Comparison of ENCODE assay signal across 1 cellular context in the genomic region with DNA sequence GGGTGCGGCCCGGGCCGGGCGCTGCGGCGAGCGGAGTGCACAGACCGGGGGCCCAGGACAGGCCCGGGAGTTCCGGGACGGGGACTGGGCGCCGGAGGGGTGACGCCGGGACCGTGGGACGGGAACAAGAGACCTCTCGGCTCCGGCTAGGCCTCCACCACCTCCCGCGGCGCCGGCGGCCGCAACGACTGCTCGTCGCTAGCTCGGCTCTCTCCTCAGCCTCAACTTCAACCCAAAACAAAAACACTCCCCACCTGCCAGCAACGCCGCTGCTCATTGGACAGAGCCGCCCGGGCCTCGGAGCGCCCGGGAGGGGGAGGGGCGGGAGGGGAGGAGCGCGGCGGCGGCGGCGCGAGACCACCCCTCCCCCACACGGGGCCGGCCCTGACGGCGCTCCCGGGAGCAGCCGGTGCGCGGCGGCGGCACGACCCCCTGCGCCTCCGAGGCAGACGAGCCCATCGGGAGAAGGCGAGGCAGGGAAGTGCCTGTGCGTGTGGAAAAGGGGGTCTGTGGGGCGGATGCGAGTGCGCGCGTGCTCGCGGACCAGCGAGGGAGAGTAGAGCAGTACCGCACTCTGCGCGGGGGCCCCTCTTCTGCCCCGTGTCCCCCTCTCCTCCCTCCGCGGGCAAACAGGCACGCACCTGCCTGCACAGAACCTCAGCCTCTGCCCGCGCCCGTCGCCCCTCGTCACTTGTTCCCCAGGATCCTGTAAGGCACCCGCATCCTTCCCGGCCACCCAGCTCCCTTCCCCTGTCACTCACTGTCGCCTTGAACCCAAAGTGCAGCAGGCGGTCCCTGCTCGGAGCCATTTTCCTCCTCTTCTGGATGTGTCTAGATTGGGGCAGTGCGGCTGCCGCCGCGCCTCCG.
A peak's percentile ranks its signal among the peaks of the same experiment; 100 is the strongest.
TF ChIP-seq lines count a peak whose summit lies in the region.

A gene with protein sequence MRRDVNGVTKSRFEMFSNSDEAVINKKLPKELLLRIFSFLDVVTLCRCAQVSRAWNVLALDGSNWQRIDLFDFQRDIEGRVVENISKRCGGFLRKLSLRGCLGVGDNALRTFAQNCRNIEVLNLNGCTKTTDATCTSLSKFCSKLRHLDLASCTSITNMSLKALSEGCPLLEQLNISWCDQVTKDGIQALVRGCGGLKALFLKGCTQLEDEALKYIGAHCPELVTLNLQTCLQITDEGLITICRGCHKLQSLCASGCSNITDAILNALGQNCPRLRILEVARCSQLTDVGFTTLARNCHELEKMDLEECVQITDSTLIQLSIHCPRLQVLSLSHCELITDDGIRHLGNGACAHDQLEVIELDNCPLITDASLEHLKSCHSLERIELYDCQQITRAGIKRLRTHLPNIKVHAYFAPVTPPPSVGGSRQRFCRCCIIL (minus strand): TSS at position 215 of the 867 bp plus-strand sequence. CDS start 224 bp downstream, outside the sequence.

TF ChIP-seq in K562, 482 proteins besides CTCF, POLR2A, EP300 and RAD21 (continued from another document and continues in another):
- TF ChIP-seq, protein P1, sequence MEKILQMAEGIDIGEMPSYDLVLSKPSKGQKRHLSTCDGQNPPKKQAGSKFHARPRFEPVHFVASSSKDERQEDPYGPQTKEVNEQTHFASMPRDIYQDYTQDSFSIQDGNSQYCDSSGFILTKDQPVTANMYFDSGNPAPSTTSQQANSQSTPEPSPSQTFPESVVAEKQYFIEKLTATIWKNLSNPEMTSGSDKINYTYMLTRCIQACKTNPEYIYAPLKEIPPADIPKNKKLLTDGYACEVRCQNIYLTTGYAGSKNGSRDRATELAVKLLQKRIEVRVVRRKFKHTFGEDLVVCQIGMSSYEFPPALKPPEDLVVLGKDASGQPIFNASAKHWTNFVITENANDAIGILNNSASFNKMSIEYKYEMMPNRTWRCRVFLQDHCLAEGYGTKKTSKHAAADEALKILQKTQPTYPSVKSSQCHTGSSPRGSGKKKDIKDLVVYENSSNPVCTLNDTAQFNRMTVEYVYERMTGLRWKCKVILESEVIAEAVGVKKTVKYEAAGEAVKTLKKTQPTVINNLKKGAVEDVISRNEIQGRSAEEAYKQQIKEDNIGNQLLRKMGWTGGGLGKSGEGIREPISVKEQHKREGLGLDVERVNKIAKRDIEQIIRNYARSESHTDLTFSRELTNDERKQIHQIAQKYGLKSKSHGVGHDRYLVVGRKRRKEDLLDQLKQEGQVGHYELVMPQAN (IDR thresholded peaks at IDR 0.05; ENCODE audit: borderline replicate concordance) = peak; percentile 72
- 0 out of 4 replicates have a peak, but pooled peaks have one; percentile 5 to 28 for TF ChIP-seq SIN3A (IDR thresholded peaks at IDR 0.05; ENCODE audit: borderline replicate concordance in 2 of 2, control insufficient read depth in 1 of 2, low read depth in 2 of 2, low read length in 2 of 2)
- TF ChIP-seq, protein P2, sequence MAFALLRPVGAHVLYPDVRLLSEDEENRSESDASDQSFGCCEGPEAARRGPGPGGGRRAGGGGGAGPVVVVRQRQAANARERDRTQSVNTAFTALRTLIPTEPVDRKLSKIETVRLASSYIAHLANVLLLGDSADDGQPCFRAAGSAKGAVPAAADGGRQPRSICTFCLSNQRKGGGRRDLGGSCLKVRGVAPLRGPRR (CRISPR knock-in tag; IDR thresholded peaks at IDR 0.05) = no peak
- peak; percentile 84; the same call in 1 of the 2 replicates for TF ChIP-seq PHF8 (IDR thresholded peaks at IDR 0.05; ENCODE audit: borderline replicate concordance, low read length)
- no peak for TF ChIP-seq ETV5 (CRISPR knock-in tag; IDR thresholded peaks at IDR 0.05; ENCODE audit: low read depth)
- TF ChIP-seq MEIS2 (IDR thresholded peaks at IDR 0.05; ENCODE audit: partially characterized antibody) = peak; percentile 17
- TF ChIP-seq, protein P3, sequence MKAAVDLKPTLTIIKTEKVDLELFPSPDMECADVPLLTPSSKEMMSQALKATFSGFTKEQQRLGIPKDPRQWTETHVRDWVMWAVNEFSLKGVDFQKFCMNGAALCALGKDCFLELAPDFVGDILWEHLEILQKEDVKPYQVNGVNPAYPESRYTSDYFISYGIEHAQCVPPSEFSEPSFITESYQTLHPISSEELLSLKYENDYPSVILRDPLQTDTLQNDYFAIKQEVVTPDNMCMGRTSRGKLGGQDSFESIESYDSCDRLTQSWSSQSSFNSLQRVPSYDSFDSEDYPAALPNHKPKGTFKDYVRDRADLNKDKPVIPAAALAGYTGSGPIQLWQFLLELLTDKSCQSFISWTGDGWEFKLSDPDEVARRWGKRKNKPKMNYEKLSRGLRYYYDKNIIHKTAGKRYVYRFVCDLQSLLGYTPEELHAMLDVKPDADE (conservative IDR thresholded peaks at IDR 0.05; ENCODE audit: control insufficient read depth, low read depth, low read length) = peak; percentile 7; the same call in 1 of the 2 replicates
- TF ChIP-seq RB1 (IDR thresholded peaks at IDR 0.05; ENCODE audit: low read depth) = peak; percentile 39; the same call in 1 of the 2 replicates
- TF ChIP-seq, protein P4, sequence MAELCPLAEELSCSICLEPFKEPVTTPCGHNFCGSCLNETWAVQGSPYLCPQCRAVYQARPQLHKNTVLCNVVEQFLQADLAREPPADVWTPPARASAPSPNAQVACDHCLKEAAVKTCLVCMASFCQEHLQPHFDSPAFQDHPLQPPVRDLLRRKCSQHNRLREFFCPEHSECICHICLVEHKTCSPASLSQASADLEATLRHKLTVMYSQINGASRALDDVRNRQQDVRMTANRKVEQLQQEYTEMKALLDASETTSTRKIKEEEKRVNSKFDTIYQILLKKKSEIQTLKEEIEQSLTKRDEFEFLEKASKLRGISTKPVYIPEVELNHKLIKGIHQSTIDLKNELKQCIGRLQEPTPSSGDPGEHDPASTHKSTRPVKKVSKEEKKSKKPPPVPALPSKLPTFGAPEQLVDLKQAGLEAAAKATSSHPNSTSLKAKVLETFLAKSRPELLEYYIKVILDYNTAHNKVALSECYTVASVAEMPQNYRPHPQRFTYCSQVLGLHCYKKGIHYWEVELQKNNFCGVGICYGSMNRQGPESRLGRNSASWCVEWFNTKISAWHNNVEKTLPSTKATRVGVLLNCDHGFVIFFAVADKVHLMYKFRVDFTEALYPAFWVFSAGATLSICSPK (IDR thresholded peaks at IDR 0.05; ENCODE audit: borderline replicate concordance) = 0 out of 2 replicates have a peak, but pooled peaks have one; percentile 40
- TF ChIP-seq, protein P5, sequence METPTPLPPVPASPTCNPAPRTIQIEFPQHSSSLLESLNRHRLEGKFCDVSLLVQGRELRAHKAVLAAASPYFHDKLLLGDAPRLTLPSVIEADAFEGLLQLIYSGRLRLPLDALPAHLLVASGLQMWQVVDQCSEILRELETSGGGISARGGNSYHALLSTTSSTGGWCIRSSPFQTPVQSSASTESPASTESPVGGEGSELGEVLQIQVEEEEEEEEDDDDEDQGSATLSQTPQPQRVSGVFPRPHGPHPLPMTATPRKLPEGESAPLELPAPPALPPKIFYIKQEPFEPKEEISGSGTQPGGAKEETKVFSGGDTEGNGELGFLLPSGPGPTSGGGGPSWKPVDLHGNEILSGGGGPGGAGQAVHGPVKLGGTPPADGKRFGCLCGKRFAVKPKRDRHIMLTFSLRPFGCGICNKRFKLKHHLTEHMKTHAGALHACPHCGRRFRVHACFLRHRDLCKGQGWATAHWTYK (CRISPR knock-in tag; IDR thresholded peaks at IDR 0.05) = peak; percentile 23; the same call in 1 of the 2 replicates
- no peak for TF ChIP-seq ZNF143 (CRISPR knock-in tag; IDR thresholded peaks at IDR 0.05)
- 0 out of 2 replicates have a peak, but pooled peaks have one; percentile 13 for TF ChIP-seq RBM14 (IDR thresholded peaks at IDR 0.05; ENCODE audit: borderline replicate concordance, insufficient read depth, low read depth, low read length)
- peak; percentile 61; the same call in 1 of the 2 replicates for TF ChIP-seq MTA3 (IDR thresholded peaks at IDR 0.05; ENCODE audit: borderline replicate concordance)
- peak; percentile 84 for TF ChIP-seq SUPT5H (IDR thresholded peaks at IDR 0.05)
- peak; percentile 73 for TF ChIP-seq CCNT2 (IDR thresholded peaks at IDR 0.05; ENCODE audit: borderline replicate concordance, extremely low read depth, insufficient read length, low read depth, low read length)
- TF ChIP-seq, protein P6, sequence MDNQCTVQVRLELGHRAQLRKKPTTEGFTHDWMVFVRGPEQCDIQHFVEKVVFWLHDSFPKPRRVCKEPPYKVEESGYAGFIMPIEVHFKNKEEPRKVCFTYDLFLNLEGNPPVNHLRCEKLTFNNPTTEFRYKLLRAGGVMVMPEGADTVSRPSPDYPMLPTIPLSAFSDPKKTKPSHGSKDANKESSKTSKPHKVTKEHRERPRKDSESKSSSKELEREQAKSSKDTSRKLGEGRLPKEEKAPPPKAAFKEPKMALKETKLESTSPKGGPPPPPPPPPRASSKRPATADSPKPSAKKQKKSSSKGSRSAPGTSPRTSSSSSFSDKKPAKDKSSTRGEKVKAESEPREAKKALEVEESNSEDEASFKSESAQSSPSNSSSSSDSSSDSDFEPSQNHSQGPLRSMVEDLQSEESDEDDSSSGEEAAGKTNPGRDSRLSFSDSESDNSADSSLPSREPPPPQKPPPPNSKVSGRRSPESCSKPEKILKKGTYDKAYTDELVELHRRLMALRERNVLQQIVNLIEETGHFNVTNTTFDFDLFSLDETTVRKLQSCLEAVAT (IDR thresholded peaks at IDR 0.05) = peak in 1 of 2 experiments; percentile 13; a peak in 1 of 4 replicates
- TF ChIP-seq, protein P7, sequence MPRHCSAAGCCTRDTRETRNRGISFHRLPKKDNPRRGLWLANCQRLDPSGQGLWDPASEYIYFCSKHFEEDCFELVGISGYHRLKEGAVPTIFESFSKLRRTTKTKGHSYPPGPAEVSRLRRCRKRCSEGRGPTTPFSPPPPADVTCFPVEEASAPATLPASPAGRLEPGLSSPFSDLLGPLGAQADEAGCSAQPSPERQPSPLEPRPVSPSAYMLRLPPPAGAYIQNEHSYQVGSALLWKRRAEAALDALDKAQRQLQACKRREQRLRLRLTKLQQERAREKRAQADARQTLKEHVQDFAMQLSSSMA (CRISPR knock-in tag; IDR thresholded peaks at IDR 0.05) = no peak
- TF ChIP-seq, protein P8, sequence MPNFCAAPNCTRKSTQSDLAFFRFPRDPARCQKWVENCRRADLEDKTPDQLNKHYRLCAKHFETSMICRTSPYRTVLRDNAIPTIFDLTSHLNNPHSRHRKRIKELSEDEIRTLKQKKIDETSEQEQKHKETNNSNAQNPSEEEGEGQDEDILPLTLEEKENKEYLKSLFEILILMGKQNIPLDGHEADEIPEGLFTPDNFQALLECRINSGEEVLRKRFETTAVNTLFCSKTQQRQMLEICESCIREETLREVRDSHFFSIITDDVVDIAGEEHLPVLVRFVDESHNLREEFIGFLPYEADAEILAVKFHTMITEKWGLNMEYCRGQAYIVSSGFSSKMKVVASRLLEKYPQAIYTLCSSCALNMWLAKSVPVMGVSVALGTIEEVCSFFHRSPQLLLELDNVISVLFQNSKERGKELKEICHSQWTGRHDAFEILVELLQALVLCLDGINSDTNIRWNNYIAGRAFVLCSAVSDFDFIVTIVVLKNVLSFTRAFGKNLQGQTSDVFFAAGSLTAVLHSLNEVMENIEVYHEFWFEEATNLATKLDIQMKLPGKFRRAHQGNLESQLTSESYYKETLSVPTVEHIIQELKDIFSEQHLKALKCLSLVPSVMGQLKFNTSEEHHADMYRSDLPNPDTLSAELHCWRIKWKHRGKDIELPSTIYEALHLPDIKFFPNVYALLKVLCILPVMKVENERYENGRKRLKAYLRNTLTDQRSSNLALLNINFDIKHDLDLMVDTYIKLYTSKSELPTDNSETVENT (CRISPR knock-in tag; IDR thresholded peaks at IDR 0.05) = peak; percentile 75; the same call in 1 of the 2 replicates
- 0 out of 2 replicates have a peak, but pooled peaks have one; percentile 47 for TF ChIP-seq HCFC1 (IDR thresholded peaks at IDR 0.05; ENCODE audit: low read depth, low read length)
- TF ChIP-seq, protein P9, sequence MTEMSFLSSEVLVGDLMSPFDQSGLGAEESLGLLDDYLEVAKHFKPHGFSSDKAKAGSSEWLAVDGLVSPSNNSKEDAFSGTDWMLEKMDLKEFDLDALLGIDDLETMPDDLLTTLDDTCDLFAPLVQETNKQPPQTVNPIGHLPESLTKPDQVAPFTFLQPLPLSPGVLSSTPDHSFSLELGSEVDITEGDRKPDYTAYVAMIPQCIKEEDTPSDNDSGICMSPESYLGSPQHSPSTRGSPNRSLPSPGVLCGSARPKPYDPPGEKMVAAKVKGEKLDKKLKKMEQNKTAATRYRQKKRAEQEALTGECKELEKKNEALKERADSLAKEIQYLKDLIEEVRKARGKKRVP (CRISPR knock-in tag; IDR thresholded peaks at IDR 0.05) = no peak
- no peak for TF ChIP-seq CBX8 (IDR thresholded peaks at IDR 0.05; ENCODE audit: borderline replicate concordance, extremely low read depth, low read depth, low read length, poor library complexity, severe bottlenecking)
- TF ChIP-seq TAF1 (IDR thresholded peaks at IDR 0.05; ENCODE audit: control insufficient read depth, extremely low read depth, insufficient read depth, low read length, severe bottlenecking) = peak; percentile 80
- TF ChIP-seq PURB (CRISPR knock-in tag; IDR thresholded peaks at IDR 0.05; ENCODE audit: low read depth) = no peak
- TF ChIP-seq, protein P10, sequence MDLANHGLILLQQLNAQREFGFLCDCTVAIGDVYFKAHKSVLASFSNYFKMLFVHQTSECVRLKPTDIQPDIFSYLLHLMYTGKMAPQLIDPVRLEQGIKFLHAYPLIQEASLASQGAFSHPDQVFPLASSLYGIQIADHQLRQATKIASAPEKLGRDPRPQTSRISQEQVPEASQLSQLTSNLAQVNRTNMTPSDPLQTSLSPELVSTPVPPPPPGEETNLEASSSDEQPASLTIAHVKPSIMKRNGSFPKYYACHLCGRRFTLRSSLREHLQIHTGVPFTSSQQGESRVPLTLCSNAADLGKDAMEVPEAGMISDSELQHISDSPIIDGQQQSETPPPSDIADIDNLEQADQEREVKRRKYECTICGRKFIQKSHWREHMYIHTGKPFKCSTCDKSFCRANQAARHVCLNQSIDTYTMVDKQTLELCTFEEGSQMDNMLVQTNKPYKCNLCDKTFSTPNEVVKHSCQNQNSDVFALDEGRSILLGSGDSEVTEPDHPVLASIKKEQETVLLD (IDR thresholded peaks at IDR 0.05) = 0 out of 2 replicates have a peak, but pooled peaks have one; percentile 35
- no peak for TF ChIP-seq RCOR1 (IDR thresholded peaks at IDR 0.05; ENCODE audit: borderline replicate concordance in 1 of 2, low read depth in 2 of 2, low read length in 2 of 2)
- no peak for TF ChIP-seq ASH1L (IDR thresholded peaks at IDR 0.05; ENCODE audit: borderline replicate concordance, low read depth, partially characterized antibody)
